10 cellular contexts compared by ENCODE assay signal in the genomic region with DNA sequence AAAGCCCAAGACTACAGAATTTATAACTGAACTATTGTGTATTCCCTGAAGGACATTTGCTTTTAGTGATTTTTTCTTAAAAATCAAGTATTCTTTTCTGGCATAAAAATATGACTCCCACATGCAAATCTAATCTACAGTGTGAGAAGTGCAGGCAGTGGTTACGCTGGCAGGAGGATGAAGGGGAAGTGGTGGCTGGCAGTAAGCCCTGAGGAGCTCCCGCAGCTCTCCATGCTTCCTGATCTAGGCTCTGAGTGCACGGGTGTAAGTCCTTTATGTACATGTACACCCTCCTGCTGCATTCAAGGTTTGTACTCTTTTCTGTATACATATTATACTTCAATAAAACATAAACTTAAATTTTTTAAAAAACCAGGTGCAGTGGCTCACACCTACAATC.
DNase-seq lines count a peak whose midpoint lies in the region; TF ChIP-seq lines count a peak whose summit lies in the region.
"Had no signal": no experiment of that assay in that cellular context is flagged by ENCODE, and none has a peak within 500 bp of the region (broad histone marks: within the 10 kb centered on the region; RNA-seq: fewer than 3 reads in every experiment).

No MANE protein-coding gene starts in this region.

- TF ChIP-seq EP300 in transverse colon (IDR thresholded peaks at IDR 0.05; ENCODE audit: low read depth) = no peak

- H3K27me3 ChIP-seq in breast epithelium (no peaks in the 10 kb centered on the region), transverse colon (no peaks in the 10 kb centered on the region)

- no peak for TF ChIP-seq CTCF in MCF 10A (IDR thresholded peaks at IDR 0.05; ENCODE audit: unreplicated experiment)
- no peak for TF ChIP-seq CTCF in breast epithelium (IDR thresholded peaks at IDR 0.05)
- no peak for TF ChIP-seq CTCF in transverse colon (IDR thresholded peaks at IDR 0.05)

- H3K4me3 ChIP-seq in breast epithelium (no peak overlapping the region), transverse colon (no peak overlapping the region)

- H3K27me3 Mint-ChIP-seq in MCF 10A (ENCODE audit: insufficient read depth, unreplicated experiment) = no peaks in the 10 kb centered on the region
- H3K27me3 Mint-ChIP-seq: stimulated activated naive CD8-positive, alpha-beta T cell treated with anti-CD3 and anti-CD28 coated beads, Interleukin-15, Interleukin-2, amounts not matched to agents 100 ng/mL and 50 ng/mL, for 24 hours had no signal

- peaks cover 31% of the 10 kb centered on the region for H3K4me1 Mint-ChIP-seq in MCF 10A (ENCODE audit: insufficient read depth, unreplicated experiment)

- H3K4me1 ChIP-seq in breast epithelium (no peaks in the 10 kb centered on the region), transverse colon (peaks cover 0 to 12% (median 7%) of the 10 kb centered on the region in 4 donors)

- no peaks in the 10 kb centered on the region for H3K9me3 Mint-ChIP-seq in MCF 10A (ENCODE audit: unreplicated experiment)
- H3K9me3 Mint-ChIP-seq: stimulated activated naive CD8-positive, alpha-beta T cell treated with anti-CD3 and anti-CD28 coated beads, Interleukin-15, Interleukin-2, amounts not matched to agents 100 ng/mL and 50 ng/mL, for 24 hours had no signal

- BruUV-seq in MCF 10A (replicated peaks; lab: Mats Ljungman, UMichigan) = no TSS peak

- H3K36me3 ChIP-seq in breast epithelium = no peaks in the 10 kb centered on the region
- H3K36me3 ChIP-seq in transverse colon = no peaks in the 10 kb centered on the region

- 10 to 48% methylated on average over 3 of the region's 3 CpGs for WGBS in transverse colon (ENCODE audit: low coverage in 1 of 2), 2 donors

- in situ Hi-C loops in transverse colon (cut with MboI; ENCODE audit: low pct_ligation_motif_present in 1 of 4, low pct_unique_long_range_greater_than_20kb in 1 of 4, low sequenced_read_pairs in 3 of 4) (loop anchor here in 3 of 4 donors (10.0 to 25.0 kb wide), 2 partner anchors 665 to 672 kb away; no protein-coding TSS in a partner anchor), G401 (cut with HindIII; ENCODE audit: low sequenced_read_pairs) (no loop called here)

- H3K36me3 Mint-ChIP-seq in MCF 10A (ENCODE audit: insufficient read depth, unreplicated experiment) = peaks cover 5% of the 10 kb centered on the region

- H3K9me3 ChIP-seq in breast epithelium (no peaks in the 10 kb centered on the region), transverse colon (no peaks in the 10 kb centered on the region)

- CTCF ChIA-PET in MCF 10A (lab: Yijun Ruan, JAX) = interaction anchor here (0.9 to 6.9 kb wide), 3 partner anchors 22 to 666 kb away, joined by 3 to 53 read pairs (median 5); no protein-coding TSS in a partner anchor

- H3K27ac ChIP-seq in breast epithelium (no peak overlapping the region), transverse colon (peak overlapping the region in 1 of 4 donors; percentile 6)

- no peak for TF ChIP-seq POLR2A in breast epithelium (IDR thresholded peaks at IDR 0.05)
- no peak for TF ChIP-seq POLR2A in transverse colon (IDR thresholded peaks at IDR 0.05)

- intact Hi-C loops in MCF 10A (cut with micrococcal nuclease) (loop anchor here (5.0 kb wide), 2 partner anchors 152 to 582 kb away; no protein-coding TSS in a partner anchor), breast epithelium (cut with DNase I; ENCODE audit: low total_unique reads) (no loop called here), transverse colon (cut with DNase I; ENCODE audit: low total_unique reads) (no loop called here)

- POLR2A ChIA-PET in MCF 10A (lab: Yijun Ruan, JAX) = interaction anchor here (1.2 kb wide), 1 partner anchor 205 kb away, joined by 3 read pairs; no protein-coding TSS in a partner anchor

- DNase-seq in MCF 10A (ENCODE audit: unreplicated experiment) (peak; percentile 69), breast epithelium (ENCODE audit: low spot score in 2 of 2) (no peak), SIG-M5 treated with dmso at 0.1 percent for 504 hours (lab: John Stamatoyannopoulos, UW; ENCODE audit: unreplicated experiment) (peak; percentile 87), germinal center (ENCODE audit: low spot score) (peak; percentile 55), transverse colon (peak; percentile 47), G401 (ENCODE audit: low spot score) (no peak), NCI-H1092 (lab: John Stamatoyannopoulos, UW) (no peak)
- no peak for DNase-seq in stimulated activated CD8-positive, alpha-beta memory T cell treated with anti-CD3 and anti-CD28 coated beads, Interleukin-4, amount 100 ng/mL, for 48 hours
- DNase-seq: NCI-H1417 had no signal

- no peak overlapping the region for H3K4me3 Mint-ChIP-seq in MCF 10A (ENCODE audit: unreplicated experiment)

- peak overlapping the region; percentile 31 for H3K27ac Mint-ChIP-seq in MCF 10A (ENCODE audit: low read depth, unreplicated experiment)

Comparison
In these comparisons a context has a peak if more than half of its experiments do, and no peak if none do; other contexts are left out.
1. DNase-seq: peak in MCF 10A (single experiment), SIG-M5 treated with dmso at 0.1 percent for 504 hours (single experiment), germinal center (single experiment) and transverse colon (single experiment); none in breast epithelium (0 of 2), G401 (single experiment), NCI-H1092 (single experiment) and stimulated activated CD8-positive, alpha-beta memory T cell treated with anti-CD3 and anti-CD28 coated beads, Interleukin-4, amount 100 ng/mL, for 48 hours (single experiment).